In genomic region chr2:109482371-109482841, GRCh38 we compare ENCODE assay signal across 13 cellular contexts.
DNase-seq lines count a peak whose midpoint lies in the region; ATAC-seq and TF ChIP-seq lines count a peak whose summit lies in the region.
"Had no signal": no experiment of that assay in that cellular context is flagged by ENCODE, and none has a peak within 500 bp of the region (broad histone marks: within the 10 kb centered on the region; RNA-seq: fewer than 3 reads in every experiment).

No MANE protein-coding gene starts in this region.

- TF ChIP-seq CTCF in hepatocyte (IDR thresholded peaks at IDR 0.05; ENCODE audit: poor library complexity) (no peak), gastrocnemius medialis (IDR thresholded peaks at IDR 0.05 in 4 of 5, conservative IDR thresholded peaks at IDR 0.05 in 1 of 5) (no peak)

- WGBS in hepatocyte (ENCODE audit: low lambda C conversion rate, missing lambda C conversion rate) = 51% methylated on average over 15 of the region's 15 CpGs

- no peaks in the 10 kb centered on the region for H4K20me1 ChIP-seq in hepatocyte (ENCODE audit: insufficient read depth, poor library complexity, severe bottlenecking)

- ATAC-seq in gastrocnemius medialis = no peak
- ATAC-seq in GM21526 (IDR thresholded peaks at IDR 0.05; ENCODE audit: low FRiP score, unreplicated experiment) = no peak
- ATAC-seq in HG02885 (IDR thresholded peaks at IDR 0.05; ENCODE audit: poor library complexity, unreplicated experiment) = no peak
- ATAC-seq: mucosa of descending colon; stimulated activated naive CD8-positive, alpha-beta T cell treated with anti-CD3 and anti-CD28 coated beads, Interleukin-15, Interleukin-2, amounts not matched to agents 100 U/mL and 50 U/mL, for 24 hours had no signal

- H3K9me2 ChIP-seq in hepatocyte (replicated peaks; ENCODE audit: insufficient read depth) = no peaks in the 10 kb centered on the region

- no peaks in the 10 kb centered on the region for H3K36me3 ChIP-seq in hepatocyte (replicated peaks; ENCODE audit: insufficient read depth, low read depth)
- H3K36me3 ChIP-seq in gastrocnemius medialis = no peaks in the 10 kb centered on the region
- H3K36me3 ChIP-seq: breast epithelium had no signal

- DNase-seq in NCI-H2171 (lab: John Stamatoyannopoulos, UW) = peak; percentile 24
- peak; percentile 14 for DNase-seq in cerebellum (ENCODE audit: low spot score)
- DNase-seq in hepatocyte (ENCODE audit: low spot score) = no peak
- no peak for DNase-seq in gastrocnemius medialis
- DNase-seq in germinal center (ENCODE audit: low spot score) = no peak
- DNase-seq in RPMI8226 = no peak
- DNase-seq: activated T-cell treated with anti-CD3 and anti-CD28 coated beads, Interleukin-2, amount 50 U/mL, for 1 hour; mucosa of descending colon; NCI-H1105 treated with DMSO at 0.1 percent for 48 hours; stimulated activated naive CD8-positive, alpha-beta T cell treated with anti-CD3 and anti-CD28 coated beads, Interleukin-15, Interleukin-2, amounts not matched to agents 100 U/mL and 50 U/mL, for 24 hours had no signal

- peak overlapping the region; percentile 16 for H3K4me2 ChIP-seq in hepatocyte

- TF ChIP-seq POLR2A in gastrocnemius medialis (IDR thresholded peaks at IDR 0.05) = no peak

- in situ Hi-C loops in gastrocnemius medialis (cut with MboI; ENCODE audit: low sequenced_read_pairs in 4 of 4) = no loop called here

- H3K4me3 ChIP-seq in hepatocyte (no peak overlapping the region), gastrocnemius medialis (no peak overlapping the region)
- H3K4me3 ChIP-seq: breast epithelium, mucosa of descending colon had no signal

- intact Hi-C loops in gastrocnemius medialis (cut with DNase I; ENCODE audit: low total_unique reads) = no loop called here

- H3K27me3 ChIP-seq in hepatocyte = no peaks in the 10 kb centered on the region
- no peaks in the 10 kb centered on the region for H3K27me3 ChIP-seq in gastrocnemius medialis
- H3K27me3 ChIP-seq: breast epithelium had no signal

- H3K27ac ChIP-seq in hepatocyte = no peak overlapping the region
- H3K27ac ChIP-seq in gastrocnemius medialis = peak overlapping the region in 3 of 4 donors; percentile 46 to 71 (median 69)
- H3K27ac ChIP-seq: breast epithelium had no signal

- H3K9me3 ChIP-seq in hepatocyte (ENCODE audit: low read depth) = no peaks in the 10 kb centered on the region
- H3K9me3 ChIP-seq in gastrocnemius medialis = no peaks in the 10 kb centered on the region
- H3K9me3 ChIP-seq: breast epithelium, mucosa of descending colon had no signal

- H3K79me2 ChIP-seq in hepatocyte = no peaks in the 10 kb centered on the region

- no peak overlapping the region for H2AFZ ChIP-seq in hepatocyte

- H3K4me1 ChIP-seq in hepatocyte (ENCODE audit: insufficient read depth) = peaks cover 15% of the 10 kb centered on the region
- peaks cover 38 to 42% of the 10 kb centered on the region in 2 donors for H3K4me1 ChIP-seq in gastrocnemius medialis
- H3K4me1 ChIP-seq: breast epithelium had no signal

Comparison
In these comparisons a context has a peak if more than half of its experiments do, and no peak if none do; other contexts are left out.
1. DNase-seq: peak in NCI-H2171 (single experiment) and cerebellum (single experiment); none in hepatocyte (single experiment), gastrocnemius medialis (0 of 2), germinal center (single experiment) and RPMI8226 (single experiment).